Comparison of ENCODE assay signal across 14 cellular contexts in genomic region chr4:17875402-17876070, GRCh38.
DNase-seq lines count a peak whose midpoint lies in the region; ATAC-seq and TF ChIP-seq lines count a peak whose summit lies in the region.
"Had no signal": no experiment of that assay in that cellular context is flagged by ENCODE, and none has a peak within 500 bp of the region (broad histone marks: within the 10 kb centered on the region; RNA-seq: fewer than 3 reads in every experiment).

No MANE protein-coding gene starts in this region.

- H3K9me3 ChIP-seq in psoas muscle (no peaks in the 10 kb centered on the region), hepatocyte (ENCODE audit: low read depth) (no peaks in the 10 kb centered on the region)
- H3K9me3 ChIP-seq: Caco-2 had no signal

- no peak for TF ChIP-seq CTCF in GM06990 (IDR thresholded peaks at IDR 0.05; ENCODE audit: insufficient read depth, low read length, poor library complexity, severe bottlenecking)
- no peak for TF ChIP-seq CTCF in foreskin fibroblast (IDR thresholded peaks at IDR 0.05; ENCODE audit: low read depth, low read length)
- no peak for TF ChIP-seq CTCF in psoas muscle (IDR thresholded peaks at IDR 0.05)
- TF ChIP-seq CTCF in hepatocyte (IDR thresholded peaks at IDR 0.05; ENCODE audit: poor library complexity), result no peak

- 97 to 99% (median 98%) methylated on average over 4 of the region's 4 CpGs for WGBS in psoas muscle, 3 donors
- 99% methylated on average over 4 of the region's 4 CpGs for WGBS in hepatocyte (ENCODE audit: low lambda C conversion rate, missing lambda C conversion rate)

- no peaks in the 10 kb centered on the region for H3K4me1 ChIP-seq in psoas muscle
- H3K4me1 ChIP-seq in hepatocyte (ENCODE audit: insufficient read depth), result no peaks in the 10 kb centered on the region
- H3K4me1 ChIP-seq: Caco-2, parathyroid adenoma had no signal

- no peaks in the 10 kb centered on the region for H3K9me2 ChIP-seq in hepatocyte (replicated peaks; ENCODE audit: insufficient read depth)

- H3K27ac ChIP-seq in psoas muscle (no peak overlapping the region), hepatocyte (no peak overlapping the region)
- H3K27ac ChIP-seq: parathyroid adenoma had no signal

- no peaks in the 10 kb centered on the region for H3K36me3 ChIP-seq in GM06990 (ENCODE audit: control insufficient read depth, insufficient read depth, low read length)
- no peaks in the 10 kb centered on the region for H3K36me3 ChIP-seq in psoas muscle (ENCODE audit: insufficient read depth in 1 of 2, low read depth in 1 of 2)
- no peaks in the 10 kb centered on the region for H3K36me3 ChIP-seq in hepatocyte (replicated peaks; ENCODE audit: insufficient read depth, low read depth)

- H3K4me2 ChIP-seq in hepatocyte, result no peak overlapping the region

- no peaks in the 10 kb centered on the region for H3K79me2 ChIP-seq in hepatocyte
- H3K79me2 ChIP-seq: parathyroid adenoma had no signal

- no peaks in the 10 kb centered on the region for H3K27me3 ChIP-seq in GM06990 (replicated peaks; ENCODE audit: control insufficient read depth, insufficient read depth, low read length)
- H3K27me3 ChIP-seq in psoas muscle (ENCODE audit: insufficient read depth in 3 of 3, low read length in 2 of 3), result no peaks in the 10 kb centered on the region
- no peaks in the 10 kb centered on the region for H3K27me3 ChIP-seq in hepatocyte

- no peaks in the 10 kb centered on the region for H4K20me1 ChIP-seq in hepatocyte (ENCODE audit: insufficient read depth, poor library complexity, severe bottlenecking)

- H3K4me3 ChIP-seq in GM06990 (replicated peaks; ENCODE audit: low read depth, low read length), result no peak overlapping the region
- H3K4me3 ChIP-seq in foreskin fibroblast (ENCODE audit: low read depth in 1 of 2, low read length in 2 of 2), result no peak overlapping the region
- no peak overlapping the region for H3K4me3 ChIP-seq in psoas muscle
- H3K4me3 ChIP-seq in hepatocyte, result no peak overlapping the region

- intact Hi-C loops in psoas muscle (cut with DNase I), result no loop called here

- no peak overlapping the region for H2AFZ ChIP-seq in hepatocyte
- H2AFZ ChIP-seq: parathyroid adenoma had no signal

- ATAC-seq in GM19043 (IDR thresholded peaks at IDR 0.05; ENCODE audit: low read depth, unreplicated experiment), result peak; percentile 95
- ATAC-seq in GM21786 (IDR thresholded peaks at IDR 0.05; ENCODE audit: unreplicated experiment), result peak; percentile 96
- ATAC-seq in HG03135 (IDR thresholded peaks at IDR 0.05; ENCODE audit: unreplicated experiment), result peak; percentile 97
- no peak for ATAC-seq in psoas muscle
- ATAC-seq: activated T-cell treated with anti-CD3 and anti-CD28 coated beads, Interleukin-2, amount 50 U/mL, for 4 hours had no signal

- DNase-seq in GM06990 (ENCODE audit: extremely low read depth, insufficient read length) (peak; percentile 40), foreskin fibroblast (no peak), psoas muscle (no peak), hepatocyte (ENCODE audit: low spot score) (no peak)
- no peak for DNase-seq in activated naive CD4-positive, alpha-beta T cell treated with Interleukin-2 at 50 U/mL for 16 hours
- DNase-seq: activated T-cell treated with anti-CD3 and anti-CD28 coated beads, Interleukin-2, amount 50 U/mL, for 4 hours; Caco-2; NCI-H1048; NCI-H774; stimulated activated CD4-positive, alpha-beta T cell treated with anti-CD3 and anti-CD28 coated beads, Interleukin-1b, Interleukin-23, amount 100 ng/mL, for 48 hours had no signal

Comparison
In these comparisons a context has a peak if more than half of its experiments do, and no peak if none do; other contexts are left out.
1. ATAC-seq: peak in GM19043 (single experiment), GM21786 (single experiment) and HG03135 (single experiment); none in psoas muscle (0 of 4).